ENCODE assay signal across 9 cellular contexts in the genomic region with DNA sequence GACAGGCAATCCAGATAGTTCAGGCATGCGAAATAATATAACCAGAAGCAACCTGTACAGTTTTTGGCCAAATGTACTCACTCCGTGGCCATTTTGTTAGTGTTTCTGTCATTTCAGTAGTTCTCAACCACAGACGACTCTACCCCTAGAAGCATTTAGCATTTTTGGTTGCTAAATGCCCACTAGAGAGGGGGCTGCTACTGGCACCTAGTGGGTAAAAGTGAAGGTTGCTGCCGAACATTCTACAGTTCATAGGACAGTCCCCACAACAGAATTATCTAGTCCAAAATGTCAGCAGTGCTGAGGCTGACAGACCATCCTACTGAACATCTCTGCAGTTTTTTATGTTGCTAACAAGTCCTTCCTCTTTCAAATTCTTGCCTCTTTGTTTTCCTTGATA.
DNase-seq lines count a peak whose midpoint lies in the region; ATAC-seq and TF ChIP-seq lines count a peak whose summit lies in the region.
"Had no signal": no experiment of that assay in that cellular context is flagged by ENCODE, and none has a peak within 500 bp of the region (broad histone marks: within the 10 kb centered on the region; RNA-seq: fewer than 3 reads in every experiment).

No MANE protein-coding gene starts in this region.

- CTCF ChIA-PET in activated naive CD4-positive, alpha-beta T cell treated with anti-CD3 and anti-CD28 coated beads, Interleukin-2, amount 10 ng/mL, durations not matched to agents 7 days and 5 days (lab: Charles Lee), result interaction anchor here (1.4 kb wide), 1 partner anchor 66 kb away, joined by 4 read pairs; no protein-coding TSS in a partner anchor

- peak; percentile 72 for TF ChIP-seq CTCF in chondrocyte (IDR thresholded peaks at IDR 0.05)

- no peaks in the 10 kb centered on the region for H3K36me3 Mint-ChIP-seq in activated naive CD4-positive, alpha-beta T cell treated with anti-CD3 and anti-CD28 coated beads, Interleukin-2, amount 10 ng/mL, durations not matched to agents 7 days and 5 days
- H3K36me3 Mint-ChIP-seq in chondrocyte (ENCODE audit: low read depth), result no peaks in the 10 kb centered on the region
- no peaks in the 10 kb centered on the region for H3K36me3 Mint-ChIP-seq in stimulated activated effector memory CD8-positive, alpha-beta T cell treated with anti-CD3 and anti-CD28 coated beads, Interleukin-12 subunit alpha, Interleukin-12 subunit beta, amount 100 ng/mL, for 72 hours

- H3K27me3 Mint-ChIP-seq in activated naive CD4-positive, alpha-beta T cell treated with anti-CD3 and anti-CD28 coated beads, Interleukin-2, amount 10 ng/mL, durations not matched to agents 7 days and 5 days, result no peaks in the 10 kb centered on the region
- peaks cover 6% of the 10 kb centered on the region for H3K27me3 Mint-ChIP-seq in chondrocyte (ENCODE audit: low read depth)

- no peak overlapping the region for H3K27ac Mint-ChIP-seq in activated naive CD4-positive, alpha-beta T cell treated with anti-CD3 and anti-CD28 coated beads, Interleukin-2, amount 10 ng/mL, durations not matched to agents 7 days and 5 days
- no peak overlapping the region for H3K27ac Mint-ChIP-seq in chondrocyte (ENCODE audit: unreplicated experiment)
- no peak overlapping the region for H3K27ac Mint-ChIP-seq in stimulated activated effector memory CD8-positive, alpha-beta T cell treated with anti-CD3 and anti-CD28 coated beads, Interleukin-12 subunit alpha, Interleukin-12 subunit beta, amount 100 ng/mL, for 72 hours

- H3K4me3 Mint-ChIP-seq in activated naive CD4-positive, alpha-beta T cell treated with anti-CD3 and anti-CD28 coated beads, Interleukin-2, amount 10 ng/mL, durations not matched to agents 7 days and 5 days, result no peak overlapping the region
- H3K4me3 Mint-ChIP-seq in chondrocyte (ENCODE audit: unreplicated experiment), result no peak overlapping the region
- H3K4me3 Mint-ChIP-seq in stimulated activated effector memory CD8-positive, alpha-beta T cell treated with anti-CD3 and anti-CD28 coated beads, Interleukin-12 subunit alpha, Interleukin-12 subunit beta, amount 100 ng/mL, for 72 hours, result no peak overlapping the region

- DNase-seq in activated naive CD4-positive, alpha-beta T cell treated with anti-CD3 and anti-CD28 coated beads, Interleukin-2, amount 10 ng/mL, durations not matched to agents 7 days and 5 days, result peak; percentile 29
- no peak for DNase-seq in activated naive CD4-positive, alpha-beta T cell (lab: John Stamatoyannopoulos, UW)
- DNase-seq in NCI-H460 (ENCODE audit: extremely low read depth, low read depth), result peak; percentile 5
- DNase-seq in chondrocyte (ENCODE audit: low spot score), result no peak
- DNase-seq in stimulated activated effector memory CD8-positive, alpha-beta T cell treated with anti-CD3 and anti-CD28 coated beads, Interleukin-12 subunit alpha, Interleukin-12 subunit beta, amount 100 ng/mL, for 72 hours (ENCODE audit: low spot score in 2 of 2), result peak in 1 of 2 donors; percentile 50
- no peak for DNase-seq in NCI-H2196 (lab: John Stamatoyannopoulos, UW; ENCODE audit: unreplicated experiment)
- DNase-seq in amniotic stem cell (lab: John Stamatoyannopoulos, UW), result no peak
- DNase-seq: pancreas had no signal

- ATAC-seq in HG02642 (IDR thresholded peaks at IDR 0.05; ENCODE audit: poor library complexity, unreplicated experiment), result peak; percentile 74
- peak; percentile 85 for ATAC-seq in stimulated activated effector memory CD8-positive, alpha-beta T cell treated with anti-CD3 and anti-CD28 coated beads, Interleukin-12 subunit alpha, Interleukin-12 subunit beta, amount 100 ng/mL, for 72 hours

- no peaks in the 10 kb centered on the region for H3K9me3 Mint-ChIP-seq in activated naive CD4-positive, alpha-beta T cell treated with anti-CD3 and anti-CD28 coated beads, Interleukin-2, amount 10 ng/mL, durations not matched to agents 7 days and 5 days
- H3K9me3 Mint-ChIP-seq in chondrocyte (ENCODE audit: low read depth), result no peaks in the 10 kb centered on the region
- no peaks in the 10 kb centered on the region for H3K9me3 Mint-ChIP-seq in stimulated activated effector memory CD8-positive, alpha-beta T cell treated with anti-CD3 and anti-CD28 coated beads, Interleukin-12 subunit alpha, Interleukin-12 subunit beta, amount 100 ng/mL, for 72 hours

- H3K4me1 Mint-ChIP-seq in activated naive CD4-positive, alpha-beta T cell treated with anti-CD3 and anti-CD28 coated beads, Interleukin-2, amount 10 ng/mL, durations not matched to agents 7 days and 5 days, result no peaks in the 10 kb centered on the region
- peaks cover 8% of the 10 kb centered on the region for H3K4me1 Mint-ChIP-seq in chondrocyte (ENCODE audit: low read depth)
- no peaks in the 10 kb centered on the region for H3K4me1 Mint-ChIP-seq in stimulated activated effector memory CD8-positive, alpha-beta T cell treated with anti-CD3 and anti-CD28 coated beads, Interleukin-12 subunit alpha, Interleukin-12 subunit beta, amount 100 ng/mL, for 72 hours

Comparison
In these comparisons a context has a peak if more than half of its experiments do, and no peak if none do; other contexts are left out.
1. DNase-seq: peak in activated naive CD4-positive, alpha-beta T cell treated with anti-CD3 and anti-CD28 coated beads, Interleukin-2, amount 10 ng/mL, durations not matched to agents 7 days and 5 days (single experiment) and NCI-H460 (single experiment); none in activated naive CD4-positive, alpha-beta T cell (0 of 4), chondrocyte (single experiment), NCI-H2196 (single experiment) and amniotic stem cell (single experiment).